Comparison of ENCODE assay signal across 9 cellular contexts in the genomic region with DNA sequence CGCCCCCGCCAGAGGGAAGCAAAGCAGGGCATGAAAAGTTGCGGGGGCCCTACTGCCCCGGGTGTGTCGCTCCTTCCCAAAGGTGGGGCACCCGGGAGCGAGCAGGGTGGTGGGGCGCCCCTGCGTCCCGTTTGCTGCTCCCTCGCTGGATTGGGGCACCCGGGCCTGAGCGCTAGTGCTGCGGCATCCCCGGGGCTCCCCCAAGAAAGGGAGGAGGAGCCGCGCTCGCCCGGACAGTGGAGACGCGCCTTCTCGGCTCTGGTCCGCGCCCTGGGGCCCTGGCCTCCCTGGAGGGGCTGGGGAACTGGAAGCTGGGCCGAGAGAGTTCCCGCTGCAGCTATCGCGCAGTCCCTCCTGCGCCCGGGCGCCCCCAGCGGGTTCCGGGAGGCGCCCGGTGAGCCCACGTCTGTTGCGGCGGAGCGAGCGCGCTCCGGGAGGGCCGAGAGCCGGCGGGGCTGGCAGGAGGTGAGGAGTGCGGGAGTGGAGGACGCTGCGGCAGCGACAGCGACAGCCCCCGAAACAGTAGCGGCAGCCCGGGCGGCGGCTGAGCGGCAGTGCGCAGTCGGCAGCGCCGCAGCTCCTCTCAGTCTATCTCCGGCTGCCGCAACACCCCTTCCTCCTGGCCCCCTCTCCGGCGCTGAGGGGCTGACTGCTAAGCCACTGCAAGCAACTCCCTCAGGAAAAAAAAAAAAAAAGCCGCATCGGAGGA. TPM values are rescaled to one million over a fixed set of nuclear protein-coding genes. Genes with fewer than 3 reads are reported as not detected.
DNase-seq lines count a peak whose midpoint lies in the region; TF ChIP-seq lines count a peak whose summit lies in the region.
"Had no signal": no experiment of that assay in that cellular context is flagged by ENCODE, and none has a peak within 500 bp of the region (broad histone marks: within the 10 kb centered on the region; RNA-seq: fewer than 3 reads in every experiment).

No MANE protein-coding gene starts in this region.

- peaks cover 42% of the 10 kb centered on the region for H3K4me1 ChIP-seq in osteoblast (ENCODE audit: insufficient read depth, low read length)

- H3K79me2 ChIP-seq in osteoblast (ENCODE audit: insufficient read depth, low read length), result peaks cover 16% of the 10 kb centered on the region

- H3K27ac ChIP-seq in osteoblast (ENCODE audit: low read depth, low read length), result peak overlapping the region; percentile 79
- H3K27ac ChIP-seq: C4-2B had no signal

- H4K20me1 ChIP-seq in osteoblast (ENCODE audit: insufficient read depth, low read length), result no peaks in the 10 kb centered on the region

- H3K9me3 ChIP-seq in osteoblast (ENCODE audit: low read depth, low read length), result no peaks in the 10 kb centered on the region

- peak overlapping the region; percentile 86 for H2AFZ ChIP-seq in osteoblast (ENCODE audit: low read length)

- no peaks in the 10 kb centered on the region for H3K36me3 ChIP-seq in osteoblast (ENCODE audit: insufficient read depth, low read length)

- no peaks in the 10 kb centered on the region for H3K27me3 ChIP-seq in osteoblast (ENCODE audit: insufficient read depth, low read length)

- no peak for TF ChIP-seq CTCF in osteoblast (IDR thresholded peaks at IDR 0.05; ENCODE audit: extremely low read depth, low read depth, low read length)

- DNase-seq in NCI-H1436 (lab: John Stamatoyannopoulos, UW) (peak; percentile 42), NCI-H1436 treated with DMSO at 0.1 percent for 48 hours (lab: John Stamatoyannopoulos, UW) (no peak), HuH-7.5 (ENCODE audit: low spot score) (peak; percentile 48), head of caudate nucleus (peak in 39 of 42 donors; percentile 11 to 72 (median 46)), osteoblast (ENCODE audit: insufficient read length, low spot score, missing footprints) (peak; percentile 87), SKM-1 treated with dmso at 0.1 percent for 144 hours (lab: John Stamatoyannopoulos, UW; ENCODE audit: unreplicated experiment) (no peak), SIG-M5 treated with dmso at 0.1 percent for 504 hours (lab: John Stamatoyannopoulos, UW; ENCODE audit: unreplicated experiment) (no peak)
- DNase-seq in activated naive CD4-positive, alpha-beta T cell treated with anti-CD3 and anti-CD28 coated beads, Interleukin-2, amount 50 U/mL, for 16 hours, result peak; percentile 11

- peak overlapping the region; percentile 99 for H3K4me2 ChIP-seq in osteoblast (ENCODE audit: insufficient read depth, low read length)

- intact Hi-C loops in head of caudate nucleus (cut with DNase I), result no loop called here

- H3K4me3 ChIP-seq in osteoblast (ENCODE audit: insufficient read depth, low read length), result peak overlapping the region; percentile 82

RNA-seq across cellular contexts. Expression of a gene that starts 0.5 kb away (rescaled TPM):
- total RNA-seq in osteoblast, result 9.7 and 11.2 TPM in 2 replicates

Comparison
In these comparisons a context has a peak if more than half of its experiments do, and no peak if none do; other contexts are left out.
1. DNase-seq: peak in NCI-H1436 (single experiment), HuH-7.5 (single experiment), activated naive CD4-positive, alpha-beta T cell treated with anti-CD3 and anti-CD28 coated beads, Interleukin-2, amount 50 U/mL, for 16 hours (single experiment), head of caudate nucleus (39 of 42) and osteoblast (single experiment); none in NCI-H1436 treated with DMSO at 0.1 percent for 48 hours (single experiment), SKM-1 treated with dmso at 0.1 percent for 144 hours (single experiment) and SIG-M5 treated with dmso at 0.1 percent for 504 hours (single experiment).